In the genomic region with DNA sequence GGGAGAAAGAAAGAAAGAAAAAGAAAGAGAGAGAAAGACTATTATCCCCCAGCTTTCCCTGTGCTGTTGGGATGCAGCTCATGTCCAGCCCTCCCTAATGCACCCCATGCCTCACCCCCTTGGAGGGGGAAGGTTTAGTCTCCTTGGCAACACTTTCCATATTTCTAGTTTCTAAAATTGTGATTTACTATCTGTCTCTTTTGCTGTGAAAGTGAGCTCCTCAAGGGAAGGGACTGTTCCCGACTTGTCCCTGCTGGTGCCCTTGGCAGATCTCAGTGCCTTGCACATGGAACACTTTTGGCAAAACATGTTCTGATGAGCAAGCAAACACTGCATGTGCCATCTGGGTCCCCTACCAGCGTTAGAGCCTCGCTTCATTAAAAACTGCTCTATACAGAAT, we compare ENCODE assay signal across 20 cellular contexts. TPM values are rescaled to one million over a fixed set of nuclear protein-coding genes. Genes with fewer than 3 reads are reported as not detected.
DNase-seq lines count a peak whose midpoint lies in the region; ATAC-seq and TF ChIP-seq lines count a peak whose summit lies in the region.
"Had no signal": no experiment of that assay in that cellular context is flagged by ENCODE, and none has a peak within 500 bp of the region (broad histone marks: within the 10 kb centered on the region; RNA-seq: fewer than 3 reads in every experiment).

No MANE protein-coding gene starts in this region.

- peaks cover 4% of the 10 kb centered on the region for H3K9me3 Mint-ChIP-seq in mesothelial cell of epicardium
- H3K9me3 Mint-ChIP-seq in chondrocyte (ENCODE audit: low read depth): peaks cover 6% of the 10 kb centered on the region
- H3K9me3 Mint-ChIP-seq: activated naive CD4-positive, alpha-beta T cell treated with anti-CD3 and anti-CD28 coated beads, Interleukin-2, amount 50 U/mL, for 24 hours; activated T-cell treated with anti-CD3 and anti-CD28 coated beads, Interleukin-2, amount 50 U/mL, for 72 hours had no signal

- H3K4me3 ChIP-seq in coronary artery (no peak overlapping the region), upper lobe of right lung (no peak overlapping the region)
- H3K4me3 ChIP-seq: colonic mucosa, right lobe of liver, testis had no signal

- no peaks in the 10 kb centered on the region for H3K9me3 ChIP-seq in upper lobe of right lung
- H3K9me3 ChIP-seq: colonic mucosa, right lobe of liver, testis had no signal

- H3K27me3 Mint-ChIP-seq in mesothelial cell of epicardium (ENCODE audit: low read depth) (no peaks in the 10 kb centered on the region), chondrocyte (ENCODE audit: low read depth) (peaks cover 5% of the 10 kb centered on the region)

- H3K4me3 Mint-ChIP-seq in mesothelial cell of epicardium (no peak overlapping the region), chondrocyte (ENCODE audit: unreplicated experiment) (no peak overlapping the region)
- H3K4me3 Mint-ChIP-seq: activated naive CD4-positive, alpha-beta T cell treated with anti-CD3 and anti-CD28 coated beads, Interleukin-2, amount 50 U/mL, for 24 hours; activated T-cell treated with anti-CD3 and anti-CD28 coated beads, Interleukin-2, amount 50 U/mL, for 72 hours; H9; naive B cell had no signal

- TF ChIP-seq CTCF in coronary artery (IDR thresholded peaks at IDR 0.05) (no peak), mesothelial cell of epicardium (IDR thresholded peaks at IDR 0.05; ENCODE audit: unreplicated experiment) (no peak), upper lobe of right lung (IDR thresholded peaks at IDR 0.05) (no peak), chondrocyte (IDR thresholded peaks at IDR 0.05) (no peak)

- peaks cover 7% of the 10 kb centered on the region for H3K4me1 ChIP-seq in upper lobe of right lung
- H3K4me1 ChIP-seq: colonic mucosa, right lobe of liver had no signal

- peak overlapping the region; percentile 63 for H3K27ac Mint-ChIP-seq in mesothelial cell of epicardium
- no peak overlapping the region for H3K27ac Mint-ChIP-seq in chondrocyte (ENCODE audit: unreplicated experiment)
- H3K27ac Mint-ChIP-seq: activated naive CD4-positive, alpha-beta T cell treated with anti-CD3 and anti-CD28 coated beads, Interleukin-2, amount 50 U/mL, for 24 hours; activated T-cell treated with anti-CD3 and anti-CD28 coated beads, Interleukin-2, amount 50 U/mL, for 72 hours; H9 had no signal

- intact Hi-C loops in upper lobe of right lung (cut with DNase I): no loop called here

- no peaks in the 10 kb centered on the region for H3K36me3 ChIP-seq in upper lobe of right lung
- H3K36me3 ChIP-seq: colonic mucosa, right lobe of liver had no signal

- ATAC-seq in upper lobe of right lung (no peak), GM18907 (IDR thresholded peaks at IDR 0.05; ENCODE audit: unreplicated experiment) (no peak)
- ATAC-seq: activated T-cell treated with anti-CD3 and anti-CD28 coated beads, Interleukin-2, amount 50 U/mL, for 72 hours had no signal

- DNase-seq in NCI-H2171 treated with DMSO at 0.1 percent for 48 hours (lab: John Stamatoyannopoulos, UW) (peak; percentile 45), coronary artery (ENCODE audit: low spot score) (no peak), mesothelial cell of epicardium (ENCODE audit: low spot score in 2 of 2, unreplicated experiment in 2 of 2) (no peak), upper lobe of right lung (no peak), chondrocyte (ENCODE audit: low spot score) (no peak), retina (no peak)
- DNase-seq: activated CD4-positive, CD25-positive, alpha-beta regulatory T cell treated with anti-CD3 and anti-CD28 coated beads, Interleukin-2, amount 50 U/mL, for 72 hours; activated T-cell treated with anti-CD3 and anti-CD28 coated beads, Interleukin-2, amount 50 U/mL, for 72 hours; AML-193; colonic mucosa; COR-L47; H9; naive B cell; NCI-H2029 treated with DMSO at 0.1 percent for 48 hours; NCI-H524 treated with DMSO at 0.1 percent for 48 hours; right lobe of liver; testis had no signal

- H3K4me1 Mint-ChIP-seq in mesothelial cell of epicardium (peaks cover 42% of the 10 kb centered on the region), chondrocyte (ENCODE audit: low read depth) (peaks cover 9% of the 10 kb centered on the region)
- H3K4me1 Mint-ChIP-seq: activated naive CD4-positive, alpha-beta T cell treated with anti-CD3 and anti-CD28 coated beads, Interleukin-2, amount 50 U/mL, for 24 hours; naive B cell had no signal

- H3K27me3 ChIP-seq in upper lobe of right lung: no peaks in the 10 kb centered on the region
- H3K27me3 ChIP-seq: colonic mucosa, right lobe of liver, testis had no signal

- H3K27ac ChIP-seq in coronary artery (peak overlapping the region; percentile 25 to 39), upper lobe of right lung (peak overlapping the region; percentile 42)
- H3K27ac ChIP-seq: colonic mucosa, right lobe of liver had no signal

- H3K36me3 Mint-ChIP-seq in mesothelial cell of epicardium: no peaks in the 10 kb centered on the region
- H3K36me3 Mint-ChIP-seq in chondrocyte (ENCODE audit: low read depth): no peaks in the 10 kb centered on the region

RNA-seq across cellular contexts. Expression of a gene that starts 11.7 kb away (rescaled TPM):
- total RNA-seq in mesothelial cell of epicardium (24.0 to 27.2 TPM (median 26.1 TPM) in 3 replicates), upper lobe of right lung (29.1 TPM), chondrocyte (32.0 to 49.0 TPM (median 34.7 TPM) in 3 replicates)

RNA-seq across cellular contexts. Expression of a gene that starts 59.6 kb away (rescaled TPM):
- total RNA-seq in mesothelial cell of epicardium (104 to 111 TPM (median 107 TPM) in 3 replicates), upper lobe of right lung (27.6 TPM), chondrocyte (9.5 to 41.3 TPM (median 13.1 TPM) in 3 replicates)
- total RNA-seq: activated T-cell treated with anti-CD3 and anti-CD28 coated beads, Interleukin-2, amount 50 U/mL, for 72 hours; lung microvascular endothelial cell had no signal
